22 cellular contexts compared by ENCODE assay signal in genomic region chr6:54037277-54037779, GRCh38.
DNase-seq lines count a peak whose midpoint lies in the region; ATAC-seq, FAIRE-seq and TF ChIP-seq lines count a peak whose summit lies in the region.
"Had no signal": no experiment of that assay in that cellular context is flagged by ENCODE, and none has a peak within 500 bp of the region (broad histone marks: within the 10 kb centered on the region; RNA-seq: fewer than 3 reads in every experiment).

No MANE protein-coding gene starts in this region.

- no peak for TF ChIP-seq POLR2A in gastrocnemius medialis (IDR thresholded peaks at IDR 0.05)

- DNase-seq in left ventricle myocardium inferior (no peak), cardiac septum (ENCODE audit: low spot score) (no peak), NOMO-1 treated with DMSO at 0.1 percent for 48 hours (lab: John Stamatoyannopoulos, UW; ENCODE audit: unreplicated experiment) (peak; percentile 62), keratinocyte (ENCODE audit: low read depth, low spot score) (no peak), gastrocnemius medialis (no peak), NCI-H446 treated with DMSO at 0.1 percent for 48 hours (lab: John Stamatoyannopoulos, UW) (no peak), NCI-H2227 (lab: John Stamatoyannopoulos, UW; ENCODE audit: unreplicated experiment) (no peak), NCI-H1048 (lab: John Stamatoyannopoulos, UW) (no peak)
- DNase-seq: 8988T, GDM1, GOT3, NCI-H1105 treated with DMSO at 0.1 percent for 48 hours, NCI-H2029 treated with DMSO at 0.1 percent for 48 hours, NCI-H345, NCI-H524 treated with DMSO at 0.1 percent for 48 hours, PC-9, SHP77 treated with DMSO at 0.1 percent for 48 hours had no signal

- peak; percentile 17 for FAIRE-seq in keratinocyte (lab: Jason Lieb, UNC)
- FAIRE-seq: GM18507 had no signal

- no peak overlapping the region for H3K9ac ChIP-seq in keratinocyte (ENCODE audit: control insufficient read depth, extremely low read depth, insufficient read depth, low read length)
- H3K9ac ChIP-seq: KMS-11 had no signal

- no peak for TF ChIP-seq CTCF in left ventricle myocardium inferior (IDR thresholded peaks at IDR 0.05; ENCODE audit: borderline replicate concordance)
- TF ChIP-seq CTCF in keratinocyte (optimal IDR thresholded peaks at IDR 0.05 in 1 of 3, IDR thresholded peaks at IDR 0.05 in 1 of 3, conservative IDR thresholded peaks at IDR 0.05 in 1 of 3; ENCODE audit: extremely low read depth in 1 of 3, insufficient read depth in 2 of 3, low read length in 3 of 3) = no peak
- TF ChIP-seq CTCF in gastrocnemius medialis (IDR thresholded peaks at IDR 0.05 in 4 of 5, conservative IDR thresholded peaks at IDR 0.05 in 1 of 5) = no peak

- H3K36me3 ChIP-seq in left ventricle myocardium inferior (peaks cover 4% of the 10 kb centered on the region), keratinocyte (ENCODE audit: control insufficient read depth in 2 of 2, extremely low read depth in 1 of 2, insufficient read depth in 2 of 2, low read length in 2 of 2) (no peaks in the 10 kb centered on the region), gastrocnemius medialis (no peaks in the 10 kb centered on the region)

- in situ Hi-C loops in gastrocnemius medialis (cut with MboI; ENCODE audit: low sequenced_read_pairs in 4 of 4) = no loop called here

- ATAC-seq in gastrocnemius medialis = no peak

- H3K27ac ChIP-seq in left ventricle myocardium inferior (replicated peaks) = peak overlapping the region; percentile 11
- H3K27ac ChIP-seq in keratinocyte (ENCODE audit: control insufficient read depth, insufficient read depth, low read length) = no peak overlapping the region
- peak overlapping the region; percentile 9 to 50 (median 36) for H3K27ac ChIP-seq in gastrocnemius medialis
- H3K27ac ChIP-seq: C4-2B, KMS-11, PC-9, RWPE1, SK-N-MC had no signal

- H3K9me1 ChIP-seq in keratinocyte (ENCODE audit: control insufficient read depth, extremely low read depth, insufficient read depth, low read length) = no peaks in the 10 kb centered on the region

- H3K9me3 ChIP-seq in left ventricle myocardium inferior (replicated peaks) = no peaks in the 10 kb centered on the region
- H3K9me3 ChIP-seq in keratinocyte (ENCODE audit: control insufficient read depth, low read depth, low read length) = no peaks in the 10 kb centered on the region
- no peaks in the 10 kb centered on the region for H3K9me3 ChIP-seq in gastrocnemius medialis

- H4K20me1 ChIP-seq in keratinocyte (ENCODE audit: control insufficient read depth, extremely low read depth, insufficient read depth, low read length) = no peaks in the 10 kb centered on the region

- H2AFZ ChIP-seq in keratinocyte (ENCODE audit: control insufficient read depth, low read length) = no peak overlapping the region
- H2AFZ ChIP-seq: PC-9 had no signal

- no peaks in the 10 kb centered on the region for H3K79me2 ChIP-seq in keratinocyte (ENCODE audit: control insufficient read depth, insufficient read depth, low read length)

- intact Hi-C loops in left ventricle myocardium inferior (cut with micrococcal nuclease) (no loop called here), cardiac septum (cut with DNase I) (no loop called here), gastrocnemius medialis (cut with DNase I; ENCODE audit: low total_unique reads) (no loop called here)

- dilution Hi-C loops in keratinocyte (cut with MboI; ENCODE audit: extremely low pct_ligation_motif_present, low sequenced_read_pairs) = no loop called here

- no peak overlapping the region for H3K4me2 ChIP-seq in keratinocyte (ENCODE audit: control insufficient read depth, extremely low read depth, insufficient read depth, low read depth, low read length)
- H3K4me2 ChIP-seq: KMS-11, PC-9 had no signal

- peak overlapping the region; percentile 20 for H3K4me3 ChIP-seq in left ventricle myocardium inferior
- H3K4me3 ChIP-seq in keratinocyte (ENCODE audit: control insufficient read depth in 2 of 3, extremely low read depth in 1 of 3, insufficient read depth in 2 of 3, low read depth in 1 of 3, low read length in 3 of 3) = no peak overlapping the region
- H3K4me3 ChIP-seq in gastrocnemius medialis = no peak overlapping the region
- H3K4me3 ChIP-seq: PC-9, SK-N-MC had no signal

- H3K27me3 ChIP-seq in left ventricle myocardium inferior (ENCODE audit: low read depth) (no peaks in the 10 kb centered on the region), keratinocyte (ENCODE audit: control insufficient read depth, extremely low read depth, insufficient read depth, low read length) (no peaks in the 10 kb centered on the region), gastrocnemius medialis (no peaks in the 10 kb centered on the region)

- H3K4me1 ChIP-seq in left ventricle myocardium inferior = peaks cover 89% of the 10 kb centered on the region
- no peaks in the 10 kb centered on the region for H3K4me1 ChIP-seq in keratinocyte (ENCODE audit: control insufficient read depth, extremely low read depth, insufficient read depth, low read length)
- peaks cover 42 to 67% of the 10 kb centered on the region in 2 donors for H3K4me1 ChIP-seq in gastrocnemius medialis
